Comparison of ENCODE assay signal across 24 cellular contexts in the genomic region with DNA sequence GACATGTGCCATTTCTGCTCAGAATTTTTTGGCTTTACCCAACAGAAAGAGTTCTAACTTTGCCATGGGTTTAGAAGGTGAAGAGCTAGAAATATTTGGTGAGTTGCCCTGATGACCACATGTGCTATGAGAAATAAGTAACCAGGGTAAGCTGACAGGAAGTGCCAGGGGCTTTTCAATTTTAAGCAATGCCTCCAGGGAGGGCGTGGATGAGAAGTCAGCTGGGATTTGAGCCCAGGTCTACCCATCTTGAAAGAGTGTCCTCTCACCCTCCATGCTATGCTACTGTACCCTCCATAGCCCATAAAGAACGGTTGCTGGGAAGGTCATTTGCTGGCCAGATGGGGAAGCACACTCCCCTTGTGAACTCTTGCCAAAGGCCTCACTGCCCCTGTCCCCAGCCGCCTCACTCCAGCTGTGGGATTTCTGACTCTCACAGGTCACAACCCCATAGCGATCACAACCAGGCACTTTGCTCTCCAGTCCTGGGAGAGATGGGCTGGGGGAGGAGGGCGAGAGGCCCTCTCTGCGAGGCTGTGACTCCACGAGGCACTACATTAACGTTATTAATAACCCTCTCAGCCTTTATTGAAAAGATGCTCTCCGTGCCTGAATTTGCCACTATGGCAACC.
A peak's percentile ranks its signal among the peaks of the same experiment; 100 is the strongest.
DNase-seq lines count a peak whose midpoint lies in the region; ATAC-seq and TF ChIP-seq lines count a peak whose summit lies in the region.
"Had no signal": no experiment of that assay in that cellular context is flagged by ENCODE, and none has a peak within 500 bp of the region (broad histone marks: within the 10 kb centered on the region; RNA-seq: fewer than 3 reads in every experiment).

No MANE protein-coding gene starts in this region.

- H3K9me3 Mint-ChIP-seq in nephron progenitor cell, result no peaks in the 10 kb centered on the region
- H3K9me3 Mint-ChIP-seq: CD4-positive, alpha-beta memory T cell had no signal

- no peak for ATAC-seq in DND-41 (ENCODE audit: insufficient read depth, low read depth)
- ATAC-seq: HCT116, PC-3, Right ventricle myocardium inferior, SK-N-SH treated with all-trans-retinoic acid at 6 μM for 48 hours had no signal

- H3K4me2 ChIP-seq in DND-41 (ENCODE audit: insufficient read depth, low read length) (no peak overlapping the region), Loucy (ENCODE audit: low read depth, low read length, poor library complexity, severe bottlenecking) (peak overlapping the region; percentile 6), smooth muscle cell (no peak overlapping the region)

- peak overlapping the region; percentile 75 for H3K27ac Mint-ChIP-seq in nephron progenitor cell
- H3K27ac Mint-ChIP-seq: CD4-positive, alpha-beta memory T cell had no signal

- H3K27me3 Mint-ChIP-seq in nephron progenitor cell (ENCODE audit: low read depth, poor library complexity), result peaks cover 16% of the 10 kb centered on the region

- H3K79me2 ChIP-seq in DND-41 (ENCODE audit: insufficient read depth, low read length) (peaks cover 6% of the 10 kb centered on the region; the same call in 1 of the 2 replicates), Loucy (ENCODE audit: insufficient read depth, low read length) (no peaks in the 10 kb centered on the region), smooth muscle cell (ENCODE audit: low read depth) (no peaks in the 10 kb centered on the region)

- H3K9ac ChIP-seq in DND-41 (ENCODE audit: low read depth, low read length), result peak overlapping the region; percentile 28
- H3K9ac ChIP-seq in Loucy (ENCODE audit: low read depth, low read length, poor library complexity, severe bottlenecking), result peak overlapping the region; percentile 94
- H3K9ac ChIP-seq in smooth muscle cell (ENCODE audit: low read depth), result no peak overlapping the region

- H3K27me3 ChIP-seq in DND-41 (ENCODE audit: insufficient read depth, low read length, poor library complexity) (no peaks in the 10 kb centered on the region), Loucy (ENCODE audit: insufficient read depth, low read length, poor library complexity, severe bottlenecking) (no peaks in the 10 kb centered on the region), smooth muscle cell (ENCODE audit: low read depth) (no peaks in the 10 kb centered on the region)
- H3K27me3 ChIP-seq: MG63 had no signal

- no peaks in the 10 kb centered on the region for H3K36me3 Mint-ChIP-seq in nephron progenitor cell (ENCODE audit: low read depth)
- H3K36me3 Mint-ChIP-seq: CD4-positive, alpha-beta memory T cell had no signal

- 82% methylated on average over 9 of the region's 9 CpGs for WGBS in smooth muscle cell (ENCODE audit: low lambda C conversion rate)

- H3K4me3 ChIP-seq in DND-41 (ENCODE audit: low read depth in 1 of 2, low read length in 2 of 2) (no peak overlapping the region), Loucy (ENCODE audit: low read length, poor library complexity, severe bottlenecking) (no peak overlapping the region), smooth muscle cell (no peak overlapping the region)
- H3K4me3 ChIP-seq: MG63, SJCRH30 had no signal

- H3K9me3 ChIP-seq in DND-41 (ENCODE audit: insufficient read depth, low read length, severe bottlenecking) (no peaks in the 10 kb centered on the region), Loucy (ENCODE audit: insufficient read depth, low read depth, low read length) (no peaks in the 10 kb centered on the region), smooth muscle cell (replicated peaks; ENCODE audit: low read depth) (no peaks in the 10 kb centered on the region)
- H3K9me3 ChIP-seq: MG63, SJCRH30 had no signal

- H3K36me3 ChIP-seq in DND-41 (ENCODE audit: insufficient read depth, low read length) (no peaks in the 10 kb centered on the region), Loucy (ENCODE audit: insufficient read depth, low read length) (no peaks in the 10 kb centered on the region), smooth muscle cell (ENCODE audit: low read depth) (no peaks in the 10 kb centered on the region)
- H3K36me3 ChIP-seq: MG63, SJCRH30 had no signal

- H3K27ac ChIP-seq in DND-41 (ENCODE audit: low read length) (peak overlapping the region; percentile 99), smooth muscle cell (ENCODE audit: low read depth) (no peak overlapping the region)
- H3K27ac ChIP-seq: SJCRH30 had no signal

- TF ChIP-seq CTCF in DND-41 (IDR thresholded peaks at IDR 0.05; ENCODE audit: borderline replicate concordance, extremely low read depth, low read length, poor library complexity, severe bottlenecking) (no peak), Loucy (conservative IDR thresholded peaks at IDR 0.05; ENCODE audit: low read length) (no peak), nephron progenitor cell (IDR thresholded peaks at IDR 0.05) (no peak), smooth muscle cell (IDR thresholded peaks at IDR 0.05; ENCODE audit: borderline replicate concordance, insufficient read depth, poor library complexity, severe bottlenecking) (no peak)

- H4K20me1 ChIP-seq in DND-41 (ENCODE audit: insufficient read depth, low read length) (no peaks in the 10 kb centered on the region), Loucy (ENCODE audit: insufficient read depth, low read length, poor library complexity, severe bottlenecking) (no peaks in the 10 kb centered on the region), smooth muscle cell (ENCODE audit: low read depth) (no peaks in the 10 kb centered on the region)

- peaks cover 71% of the 10 kb centered on the region for H3K4me1 Mint-ChIP-seq in nephron progenitor cell
- H3K4me1 Mint-ChIP-seq: CD4-positive, alpha-beta memory T cell had no signal

- no peaks in the 10 kb centered on the region for H3K9me2 ChIP-seq in Loucy (replicated peaks; ENCODE audit: low read depth, low read length)

- H3K4me1 ChIP-seq in DND-41 (ENCODE audit: insufficient read depth, low read length) (peaks cover 99% of the 10 kb centered on the region), Loucy (ENCODE audit: insufficient read depth, low read length, poor library complexity, severe bottlenecking) (peaks cover 85% of the 10 kb centered on the region), smooth muscle cell (ENCODE audit: low read depth) (no peaks in the 10 kb centered on the region)
- H3K4me1 ChIP-seq: SJCRH30 had no signal

- H2AFZ ChIP-seq in DND-41 (ENCODE audit: low read depth, low read length), result peak overlapping the region; percentile 7; the same call in 1 of the 2 replicates
- H2AFZ ChIP-seq in Loucy (ENCODE audit: low read length), result 0 out of 2 replicates have a peak overlapping the region, but pooled peaks have one; percentile 32
- H2AFZ ChIP-seq in smooth muscle cell (ENCODE audit: low read depth), result no peak overlapping the region

- H3K4me3 Mint-ChIP-seq in nephron progenitor cell, result no peak overlapping the region
- H3K4me3 Mint-ChIP-seq: CD4-positive, alpha-beta memory T cell had no signal

- DNase-seq in DND-41, result no peak
- DNase-seq in islet precursor cell, result peak; percentile 23
- no peak for DNase-seq in nephron progenitor cell
- no peak for DNase-seq in NCI-H146 treated with DMSO at 0.1 percent for 48 hours (lab: John Stamatoyannopoulos, UW; ENCODE audit: unreplicated experiment)
- DNase-seq in NCI-H2171 (lab: John Stamatoyannopoulos, UW), result no peak
- no peak for DNase-seq in SW480 (ENCODE audit: low spot score)
- DNase-seq in smooth muscle cell (lab: John Stamatoyannopoulos, UW; ENCODE audit: unreplicated experiment), result no peak
- DNase-seq: C1 segment of cervical spinal cord; CD4-positive, alpha-beta memory T cell; COR-L47; DMS79 treated with DMSO at 0.1 percent for 48 hours; Kasumi-1; MG63; NCI-H1436; NCI-H187 treated with DMSO at 0.1 percent for 48 hours; NCI-H446 treated with DMSO at 0.1 percent for 48 hours; NCI-H82; NK-92 treated with Interleukin-12 subunit alpha and Interleukin-12 subunit beta, amount 100 ng/mL, for 24 hours; PC-3; SJCRH30 had no signal

- peaks cover 18% of the 10 kb centered on the region for H3F3A ChIP-seq in Loucy (ENCODE audit: low read depth)
- no peaks in the 10 kb centered on the region for H3F3A ChIP-seq in smooth muscle cell (ENCODE audit: low read depth)
